In the genomic region with DNA sequence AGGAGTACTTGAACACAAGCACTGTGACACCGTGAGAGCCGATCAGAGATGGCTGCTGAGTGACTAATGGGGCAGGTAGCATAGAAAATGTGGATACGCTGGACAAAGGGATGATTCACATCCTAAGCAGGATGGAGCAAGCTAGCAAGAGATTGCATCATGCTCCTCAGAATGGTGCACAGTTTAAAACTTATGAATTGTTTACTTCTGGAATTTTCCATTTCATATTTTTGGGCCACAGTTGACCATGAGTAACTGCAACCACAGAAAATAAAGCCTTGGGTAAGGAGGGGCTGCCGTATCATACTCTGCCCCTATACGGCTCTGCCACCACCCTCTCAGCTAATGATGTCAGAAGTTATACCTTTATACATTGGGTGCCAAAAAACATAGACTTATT, we compare ENCODE assay signal across 11 cellular contexts. TPM values are rescaled to one million over a fixed set of nuclear protein-coding genes. Genes with fewer than 3 reads are reported as not detected.
A peak's percentile ranks its signal among the peaks of the same experiment; 100 is the strongest.
DNase-seq lines count a peak whose midpoint lies in the region; ATAC-seq, FAIRE-seq and TF ChIP-seq lines count a peak whose summit lies in the region.
"Had no signal": no experiment of that assay in that cellular context is flagged by ENCODE, and none has a peak within 500 bp of the region (broad histone marks: within the 10 kb centered on the region; RNA-seq: fewer than 3 reads in every experiment).

No MANE protein-coding gene starts in this region.

- H3K36me3 ChIP-seq in GM23338 (ENCODE audit: insufficient read depth) (no peaks in the 10 kb centered on the region), endothelial cell of umbilical vein (ENCODE audit: control insufficient read depth in 2 of 2, extremely low read depth in 1 of 2, insufficient read depth in 2 of 2, low read length in 2 of 2) (no peaks in the 10 kb centered on the region), testis (ENCODE audit: low read depth, missing control alignments) (no peaks in the 10 kb centered on the region), H7 (replicated peaks; ENCODE audit: control insufficient read depth, insufficient read depth, low read length) (no peaks in the 10 kb centered on the region)
- H3K36me3 ChIP-seq: colonic mucosa had no signal

- H3K4me1 Mint-ChIP-seq in GM23338 (peaks cover 6% of the 10 kb centered on the region; the same call in 2 of the 3 replicates), mesothelial cell of epicardium (no peaks in the 10 kb centered on the region)

- peak; percentile 93 for FAIRE-seq in endothelial cell of umbilical vein (lab: Jason Lieb, UNC)

- no peaks in the 10 kb centered on the region for H3K9me2 ChIP-seq in GM23338 (ENCODE audit: insufficient read depth)

- no TSS peak for BruUV-seq in endothelial cell of umbilical vein (replicated peaks; lab: Mats Ljungman, UMichigan)

- H3K27me3 Mint-ChIP-seq in GM23338 (ENCODE audit: insufficient read depth, low read depth, poor library complexity) (peaks cover 4% of the 10 kb centered on the region), mesothelial cell of epicardium (ENCODE audit: low read depth) (no peaks in the 10 kb centered on the region)

- no peak overlapping the region for H3K4me2 ChIP-seq in GM23338
- peak overlapping the region; percentile 11 for H3K4me2 ChIP-seq in endothelial cell of umbilical vein (ENCODE audit: insufficient read depth, low read length)

- DNase-seq in GM23338 (ENCODE audit: low spot score) (no peak), OCI-M1 (lab: John Stamatoyannopoulos, UW) (peak; percentile 65), endothelial cell of umbilical vein (ENCODE audit: low read depth, low spot score) (peak; percentile 90), renal cortical epithelial cell (ENCODE audit: low read depth) (peak; percentile 95), testis (no peak), H7 (no peak), mesothelial cell of epicardium (ENCODE audit: low spot score in 2 of 2, unreplicated experiment in 2 of 2) (no peak)
- DNase-seq: colonic mucosa, midbrain, NCI-H1930 had no signal

- dilution Hi-C loops in endothelial cell of umbilical vein (cut with MboI; ENCODE audit: extremely low pct_ligation_motif_present, low sequenced_read_pairs) = no loop called here

- H3K9me1 ChIP-seq in endothelial cell of umbilical vein (replicated peaks; ENCODE audit: control insufficient read depth, extremely low read depth, insufficient read depth, low read length) = no peaks in the 10 kb centered on the region

- peak overlapping the region; percentile 7 for H3K9ac ChIP-seq in endothelial cell of umbilical vein (replicated peaks; ENCODE audit: extremely low read depth, insufficient read depth, low read length)

- POLR2A ChIA-PET in endothelial cell of umbilical vein (lab: Charles Lee) = no interaction called here

- no peak overlapping the region for H3K4me3 ChIP-seq in GM23338
- no peak overlapping the region for H3K4me3 ChIP-seq in endothelial cell of umbilical vein (replicated peaks in 1 of 3; ENCODE audit: insufficient read depth in 1 of 3, low read depth in 1 of 3, low read length in 3 of 3)
- no peak overlapping the region for H3K4me3 ChIP-seq in testis
- H3K4me3 ChIP-seq in H7 (ENCODE audit: insufficient read depth, low read depth, low read length) = no peak overlapping the region
- H3K4me3 ChIP-seq: colonic mucosa had no signal

- 69 to 87% methylated on average over 5 of the region's 5 CpGs for WGBS in testis, 2 donors

- H3K27me3 ChIP-seq in GM23338 (ENCODE audit: insufficient read depth) = no peaks in the 10 kb centered on the region
- H3K27me3 ChIP-seq in endothelial cell of umbilical vein (ENCODE audit: control insufficient read depth in 2 of 2, insufficient read depth in 2 of 2, low read length in 2 of 2) = no peaks in the 10 kb centered on the region
- H3K27me3 ChIP-seq in testis = no peaks in the 10 kb centered on the region
- H3K27me3 ChIP-seq in H7 (ENCODE audit: control insufficient read depth, insufficient read depth, low read length) = no peaks in the 10 kb centered on the region
- H3K27me3 ChIP-seq: colonic mucosa had no signal

- intact Hi-C loops in endothelial cell of umbilical vein (cut with micrococcal nuclease) = no loop called here
- intact Hi-C loops in testis (cut with DNase I; ENCODE audit: low total_unique reads) = no loop called here

- H2AFZ ChIP-seq in GM23338 (peak overlapping the region; percentile 6; the same call in 1 of the 2 replicates), endothelial cell of umbilical vein (ENCODE audit: low read depth, low read length) (peak overlapping the region; percentile 23)

- H3K27ac ChIP-seq in GM23338 (ENCODE audit: low read depth) = no peak overlapping the region
- H3K27ac ChIP-seq in endothelial cell of umbilical vein (ENCODE audit: insufficient read depth, low read depth, low read length) = peak overlapping the region; percentile 74
- H3K27ac ChIP-seq in testis = no peak overlapping the region
- H3K27ac ChIP-seq: colonic mucosa had no signal

- no peak for TF ChIP-seq CTCF in GM23338 (conservative IDR thresholded peaks at IDR 0.05; ENCODE audit: low read depth in 2 of 2)
- TF ChIP-seq CTCF in endothelial cell of umbilical vein (IDR thresholded peaks at IDR 0.05; ENCODE audit: extremely low read depth in 1 of 2, insufficient read depth in 1 of 2, low read depth in 1 of 2, low read length in 2 of 2) = no peak
- TF ChIP-seq CTCF in testis (IDR thresholded peaks at IDR 0.05) = no peak
- TF ChIP-seq CTCF in mesothelial cell of epicardium (IDR thresholded peaks at IDR 0.05; ENCODE audit: unreplicated experiment) = no peak

- H3K36me3 Mint-ChIP-seq in GM23338 (ENCODE audit: low read depth) (peaks cover 14% of the 10 kb centered on the region), mesothelial cell of epicardium (peaks cover 10% of the 10 kb centered on the region)

- H3K9me3 Mint-ChIP-seq in GM23338 (peaks cover 22% of the 10 kb centered on the region), mesothelial cell of epicardium (peaks cover 27% of the 10 kb centered on the region)

- no peaks in the 10 kb centered on the region for H3K4me1 ChIP-seq in GM23338 (ENCODE audit: insufficient read depth)
- H3K4me1 ChIP-seq in endothelial cell of umbilical vein (ENCODE audit: control insufficient read depth, extremely low read depth, insufficient read depth, low read length) = peaks cover 6% of the 10 kb centered on the region
- no peaks in the 10 kb centered on the region for H3K4me1 ChIP-seq in testis
- H3K4me1 ChIP-seq: colonic mucosa had no signal

- H3K79me2 ChIP-seq in GM23338 (replicated peaks; ENCODE audit: insufficient read depth) (no peaks in the 10 kb centered on the region), endothelial cell of umbilical vein (ENCODE audit: control insufficient read depth, insufficient read depth, low read length) (no peaks in the 10 kb centered on the region)

- H3K27ac Mint-ChIP-seq in GM23338 (peak overlapping the region; percentile 85; the same call in 1 of the 2 replicates), mesothelial cell of epicardium (no peak overlapping the region)

- no peak for ATAC-seq in GM23338
- no peak for ATAC-seq in HG02852 (IDR thresholded peaks at IDR 0.05; ENCODE audit: unreplicated experiment)

- no peaks in the 10 kb centered on the region for H4K20me1 ChIP-seq in GM23338 (replicated peaks; ENCODE audit: insufficient read depth)
- H4K20me1 ChIP-seq in endothelial cell of umbilical vein (replicated peaks; ENCODE audit: control insufficient read depth, extremely low read depth, insufficient read depth, low read length) = no peaks in the 10 kb centered on the region

- H3K4me3 Mint-ChIP-seq in GM23338 (no peak overlapping the region), mesothelial cell of epicardium (no peak overlapping the region)

- no peak for TF ChIP-seq POLR2A in endothelial cell of umbilical vein (IDR thresholded peaks at IDR 0.05; ENCODE audit: low read depth, low read length)
- TF ChIP-seq POLR2A in testis (IDR thresholded peaks at IDR 0.05) = no peak

- no peaks in the 10 kb centered on the region for H3F3A ChIP-seq in GM23338 (replicated peaks; ENCODE audit: low read depth)

- H3K9me3 ChIP-seq in endothelial cell of umbilical vein (replicated peaks; ENCODE audit: control insufficient read depth, insufficient read depth, low read length) = no peaks in the 10 kb centered on the region
- H3K9me3 ChIP-seq in testis = no peaks in the 10 kb centered on the region
- H3K9me3 ChIP-seq: colonic mucosa had no signal

- CTCF ChIA-PET in endothelial cell of umbilical vein (lab: Charles Lee) = no interaction called here

RNA-seq across cellular contexts. Expression of a gene that starts 23.3 kb away (rescaled TPM):
- total RNA-seq in GM23338 (2014; rRNA removed; shearing (Covaris generic)) = 69.7 and 75.8 TPM in 2 replicates
- 38.2 and 45.9 TPM in 2 replicates for polyA plus RNA-seq in GM23338 (2016; fragmentation: Nextera tagmentation; extraction: Ambion mirVana)
- 81.2 and 96.1 TPM in 2 replicates for total RNA-seq in endothelial cell of umbilical vein
- polyA plus RNA-seq in endothelial cell of umbilical vein = 43.7 and 46.6 TPM in 2 replicates
- 54.9 and 57.5 TPM in 2 replicates for polyA plus RNA-seq in endothelial cell of umbilical vein (2011; cell fraction: cytosol; rRNA removed)
- polyA plus RNA-seq in endothelial cell of umbilical vein (2011; cell fraction: nucleus; rRNA removed) = 201 and 218 TPM in 2 replicates
- polyA plus RNA-seq in endothelial cell of umbilical vein (2012) = 50.9 and 64.9 TPM in 2 replicates
- polyA minus RNA-seq in endothelial cell of umbilical vein = 61.0 and 63.8 TPM in 2 replicates
- polyA minus RNA-seq in endothelial cell of umbilical vein (2011; cell fraction: cytosol; rRNA and poly(A)+ RNA removed) = 62.7 TPM
- polyA minus RNA-seq in endothelial cell of umbilical vein (2011; cell fraction: nucleus; rRNA and poly(A)+ RNA removed) = 106 and 157 TPM in 2 replicates
- total RNA-seq in renal cortical epithelial cell = 68.8 and 100 TPM in 2 replicates
- 100 to 1,000 TPM; 172 to 198 TPM for total RNA-seq in testis
- 93.9 TPM for polyA plus RNA-seq in testis (ENCODE audit: insufficient read depth, low read depth, low replicate concordance)
- total RNA-seq in H7 (2014; rRNA removed; shearing (Covaris generic)) = 66.0 and 66.8 TPM in 2 replicates
- 122 to 125 TPM (median 125 TPM) in 3 replicates for total RNA-seq in mesothelial cell of epicardium

RNA-seq across cellular contexts. Expression of a gene that starts 27.8 kb away (rescaled TPM):
- 177 and 194 TPM in 2 replicates for total RNA-seq in GM23338 (2014; rRNA removed; shearing (Covaris generic))
- polyA plus RNA-seq in GM23338 (2016; fragmentation: Nextera tagmentation; extraction: Ambion mirVana) = 476 and 634 TPM in 2 replicates
- 294 and 313 TPM in 2 replicates for total RNA-seq in endothelial cell of umbilical vein
- polyA plus RNA-seq in endothelial cell of umbilical vein = 145 and 175 TPM in 2 replicates
- polyA plus RNA-seq in endothelial cell of umbilical vein (2011; cell fraction: cytosol; rRNA removed) = 210 and 217 TPM in 2 replicates
- 287 and 322 TPM in 2 replicates for polyA plus RNA-seq in endothelial cell of umbilical vein (2011; cell fraction: nucleus; rRNA removed)
- polyA plus RNA-seq in endothelial cell of umbilical vein (2012) = 214 and 322 TPM in 2 replicates
- polyA minus RNA-seq in endothelial cell of umbilical vein = 137 and 162 TPM in 2 replicates
- polyA minus RNA-seq in endothelial cell of umbilical vein (2011; cell fraction: cytosol; rRNA and poly(A)+ RNA removed) = 125 TPM
- 236 and 271 TPM in 2 replicates for polyA minus RNA-seq in endothelial cell of umbilical vein (2011; cell fraction: nucleus; rRNA and poly(A)+ RNA removed)
- total RNA-seq in renal cortical epithelial cell = 117 and 173 TPM in 2 replicates
- 100 to 1,000 TPM; 308 to 309 TPM for total RNA-seq in testis
- 366 TPM for polyA plus RNA-seq in testis (ENCODE audit: insufficient read depth, low read depth, low replicate concordance)
- 165 and 167 TPM in 2 replicates for total RNA-seq in H7 (2014; rRNA removed; shearing (Covaris generic))
- 242 to 256 TPM (median 248 TPM) in 3 replicates for total RNA-seq in mesothelial cell of epicardium

Comparison
In these comparisons a context has a peak if more than half of its experiments do, and no peak if none do; other contexts are left out.
1. DNase-seq: peak in OCI-M1 (single experiment), endothelial cell of umbilical vein (single experiment) and renal cortical epithelial cell (single experiment); none in GM23338 (single experiment), testis (single experiment), H7 (single experiment) and mesothelial cell of epicardium (0 of 2).